1 cellular context compared by ENCODE assay signal in the genomic region with DNA sequence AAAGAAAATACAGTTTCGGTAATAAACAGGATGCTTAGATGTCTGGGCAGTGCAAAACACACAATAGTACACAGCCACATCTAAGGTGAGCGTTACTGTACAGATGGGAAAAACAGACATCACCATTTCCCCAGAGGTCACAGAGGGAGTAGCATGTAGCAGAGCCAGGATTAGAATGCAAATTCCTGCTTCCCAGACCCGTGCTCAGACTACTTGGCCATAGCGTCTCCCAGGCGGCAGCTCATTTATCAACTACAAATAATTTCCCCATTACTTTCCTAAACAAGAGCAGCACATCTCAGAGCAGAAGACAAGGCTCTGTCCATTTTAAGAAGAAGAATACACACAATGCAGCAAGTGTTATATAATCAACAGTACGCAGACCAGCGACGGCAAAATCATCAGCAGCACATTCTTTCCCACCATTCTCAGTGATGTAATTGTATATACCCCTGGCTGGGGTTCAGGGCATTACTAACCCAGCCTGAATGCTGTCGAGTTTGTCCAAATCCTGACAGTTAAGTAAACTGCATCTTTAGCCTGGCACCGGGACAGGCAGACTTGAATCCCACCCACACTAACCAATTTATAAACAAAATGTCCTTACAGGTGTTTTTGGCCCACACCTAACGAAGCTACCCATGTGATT.
TF ChIP-seq lines count a peak whose summit lies in the region.

No MANE protein-coding gene starts in this region.

TF ChIP-seq in K562, 482 proteins besides CTCF, POLR2A, EP300 and RAD21 (continued from another document):
- TF ChIP-seq FOXK2 (conservative IDR thresholded peaks at IDR 0.05 in 1 of 2, IDR thresholded peaks at IDR 0.05 in 1 of 2; ENCODE audit: low read depth in 2 of 2) (no peak), ZNF253 (CRISPR knock-in tag; conservative IDR thresholded peaks at IDR 0.05) (no peak), GATAD2B (IDR thresholded peaks at IDR 0.05; ENCODE audit: borderline replicate concordance) (no peak), KDM2B (CRISPR knock-in tag; IDR thresholded peaks at IDR 0.05) (no peak), ADNP (tag; IDR thresholded peaks at IDR 0.05) (no peak), PTBP1 (IDR thresholded peaks at IDR 0.05; ENCODE audit: low read depth, low read length) (no peak)
- TF ChIP-seq, protein P1, sequence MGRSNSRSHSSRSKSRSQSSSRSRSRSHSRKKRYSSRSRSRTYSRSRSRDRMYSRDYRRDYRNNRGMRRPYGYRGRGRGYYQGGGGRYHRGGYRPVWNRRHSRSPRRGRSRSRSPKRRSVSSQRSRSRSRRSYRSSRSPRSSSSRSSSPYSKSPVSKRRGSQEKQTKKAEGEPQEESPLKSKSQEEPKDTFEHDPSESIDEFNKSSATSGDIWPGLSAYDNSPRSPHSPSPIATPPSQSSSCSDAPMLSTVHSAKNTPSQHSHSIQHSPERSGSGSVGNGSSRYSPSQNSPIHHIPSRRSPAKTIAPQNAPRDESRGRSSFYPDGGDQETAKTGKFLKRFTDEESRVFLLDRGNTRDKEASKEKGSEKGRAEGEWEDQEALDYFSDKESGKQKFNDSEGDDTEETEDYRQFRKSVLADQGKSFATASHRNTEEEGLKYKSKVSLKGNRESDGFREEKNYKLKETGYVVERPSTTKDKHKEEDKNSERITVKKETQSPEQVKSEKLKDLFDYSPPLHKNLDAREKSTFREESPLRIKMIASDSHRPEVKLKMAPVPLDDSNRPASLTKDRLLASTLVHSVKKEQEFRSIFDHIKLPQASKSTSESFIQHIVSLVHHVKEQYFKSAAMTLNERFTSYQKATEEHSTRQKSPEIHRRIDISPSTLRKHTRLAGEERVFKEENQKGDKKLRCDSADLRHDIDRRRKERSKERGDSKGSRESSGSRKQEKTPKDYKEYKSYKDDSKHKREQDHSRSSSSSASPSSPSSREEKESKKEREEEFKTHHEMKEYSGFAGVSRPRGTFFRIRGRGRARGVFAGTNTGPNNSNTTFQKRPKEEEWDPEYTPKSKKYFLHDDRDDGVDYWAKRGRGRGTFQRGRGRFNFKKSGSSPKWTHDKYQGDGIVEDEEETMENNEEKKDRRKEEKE (IDR thresholded peaks at IDR 0.05; ENCODE audit: borderline replicate concordance in 1 of 2, control insufficient read depth in 1 of 2, low read depth in 2 of 2, low read length in 1 of 2) = no peak
- TF ChIP-seq, protein P2, sequence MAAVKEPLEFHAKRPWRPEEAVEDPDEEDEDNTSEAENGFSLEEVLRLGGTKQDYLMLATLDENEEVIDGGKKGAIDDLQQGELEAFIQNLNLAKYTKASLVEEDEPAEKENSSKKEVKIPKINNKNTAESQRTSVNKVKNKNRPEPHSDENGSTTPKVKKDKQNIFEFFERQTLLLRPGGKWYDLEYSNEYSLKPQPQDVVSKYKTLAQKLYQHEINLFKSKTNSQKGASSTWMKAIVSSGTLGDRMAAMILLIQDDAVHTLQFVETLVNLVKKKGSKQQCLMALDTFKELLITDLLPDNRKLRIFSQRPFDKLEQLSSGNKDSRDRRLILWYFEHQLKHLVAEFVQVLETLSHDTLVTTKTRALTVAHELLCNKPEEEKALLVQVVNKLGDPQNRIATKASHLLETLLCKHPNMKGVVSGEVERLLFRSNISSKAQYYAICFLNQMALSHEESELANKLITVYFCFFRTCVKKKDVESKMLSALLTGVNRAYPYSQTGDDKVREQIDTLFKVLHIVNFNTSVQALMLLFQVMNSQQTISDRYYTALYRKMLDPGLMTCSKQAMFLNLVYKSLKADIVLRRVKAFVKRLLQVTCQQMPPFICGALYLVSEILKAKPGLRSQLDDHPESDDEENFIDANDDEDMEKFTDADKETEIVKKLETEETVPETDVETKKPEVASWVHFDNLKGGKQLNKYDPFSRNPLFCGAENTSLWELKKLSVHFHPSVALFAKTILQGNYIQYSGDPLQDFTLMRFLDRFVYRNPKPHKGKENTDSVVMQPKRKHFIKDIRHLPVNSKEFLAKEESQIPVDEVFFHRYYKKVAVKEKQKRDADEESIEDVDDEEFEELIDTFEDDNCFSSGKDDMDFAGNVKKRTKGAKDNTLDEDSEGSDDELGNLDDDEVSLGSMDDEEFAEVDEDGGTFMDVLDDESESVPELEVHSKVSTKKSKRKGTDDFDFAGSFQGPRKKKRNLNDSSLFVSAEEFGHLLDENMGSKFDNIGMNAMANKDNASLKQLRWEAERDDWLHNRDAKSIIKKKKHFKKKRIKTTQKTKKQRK (IDR thresholded peaks at IDR 0.05; ENCODE audit: borderline replicate concordance, low read depth, low read length) = no peak
TF ChIP-seq in K562: peak in this region for 0.
